Comparison of ENCODE assay signal across 15 cellular contexts in genomic region chr9:129068110-129068509, GRCh38. TPM values are rescaled to one million over a fixed set of nuclear protein-coding genes. Genes with fewer than 3 reads are reported as not detected.
DNase-seq lines count a peak whose midpoint lies in the region; ATAC-seq and TF ChIP-seq lines count a peak whose summit lies in the region.
"Had no signal": no experiment of that assay in that cellular context is flagged by ENCODE, and none has a peak within 500 bp of the region (broad histone marks: within the 10 kb centered on the region; RNA-seq: fewer than 3 reads in every experiment).

No MANE protein-coding gene starts in this region.

- H3K27me3 Mint-ChIP-seq in activated CD4-positive, alpha-beta T cell treated with anti-CD3 and anti-CD28 coated beads, Interleukin-2, amount 10 ng/mL, durations not matched to agents 24 days and 14 days: no peaks in the 10 kb centered on the region
- no peaks in the 10 kb centered on the region for H3K27me3 Mint-ChIP-seq in activated B cell treated with CpG ODN at 0.5 μM for 24 hours
- H3K27me3 Mint-ChIP-seq in naive thymus-derived CD4-positive, alpha-beta T cell: no peaks in the 10 kb centered on the region

- no peaks in the 10 kb centered on the region for H3K27me3 ChIP-seq in naive thymus-derived CD4-positive, alpha-beta T cell (ENCODE audit: control insufficient read depth in 2 of 2, insufficient read depth in 2 of 2, low read length in 2 of 2)

- H3K27ac ChIP-seq in naive thymus-derived CD4-positive, alpha-beta T cell (ENCODE audit: low read depth, low read length): peak overlapping the region; percentile 37
- H3K27ac ChIP-seq: KMS-11 had no signal

- POLR2A ChIA-PET in activated B cell treated with CpG ODN at 0.5 μM for 24 hours (lab: Charles Lee): interaction anchor here (2.4 kb wide), 1 partner anchor 13 kb away, joined by 21 read pairs; the partner anchor contains the start of gene DOLPP1
- POLR2A ChIA-PET in naive thymus-derived CD4-positive, alpha-beta T cell (lab: Charles Lee): interaction anchor here (0.7 to 1.2 kb wide), 2 partner anchors 10 to 755 kb away, joined by 3 read pairs; no protein-coding TSS in a partner anchor

- peaks cover 16% of the 10 kb centered on the region for H3K4me1 Mint-ChIP-seq in activated CD4-positive, alpha-beta T cell treated with anti-CD3 and anti-CD28 coated beads, Interleukin-2, amount 10 ng/mL, durations not matched to agents 24 days and 14 days
- H3K4me1 Mint-ChIP-seq in activated B cell treated with CpG ODN at 0.5 μM for 24 hours: peaks cover 26% of the 10 kb centered on the region
- H3K4me1 Mint-ChIP-seq in naive thymus-derived CD4-positive, alpha-beta T cell: peaks cover 20 to 40% (median 28%) of the 10 kb centered on the region in 7 donors

- peaks cover 0 to 38% (median 4%) of the 10 kb centered on the region in 3 experiments for H3K36me3 ChIP-seq in naive thymus-derived CD4-positive, alpha-beta T cell (ENCODE audit: control insufficient read depth in 2 of 3, insufficient read depth in 3 of 3, low read length in 3 of 3)

- no peak for ATAC-seq in activated B cell treated with CpG ODN at 0.5 μM for 24 hours (ENCODE audit: low read depth)
- no peak for ATAC-seq in naive thymus-derived CD4-positive, alpha-beta T cell
- no peak for ATAC-seq in HG03342 (IDR thresholded peaks at IDR 0.05; ENCODE audit: unreplicated experiment)

- H3K36me3 Mint-ChIP-seq in activated CD4-positive, alpha-beta T cell treated with anti-CD3 and anti-CD28 coated beads, Interleukin-2, amount 10 ng/mL, durations not matched to agents 24 days and 14 days (ENCODE audit: low read depth): peaks cover 7% of the 10 kb centered on the region
- peaks cover 33% of the 10 kb centered on the region for H3K36me3 Mint-ChIP-seq in activated B cell treated with CpG ODN at 0.5 μM for 24 hours (ENCODE audit: low read depth)
- H3K36me3 Mint-ChIP-seq in naive thymus-derived CD4-positive, alpha-beta T cell: peaks cover 0 to 21% (median 0%) of the 10 kb centered on the region in 5 donors

- H3K9me3 Mint-ChIP-seq in activated CD4-positive, alpha-beta T cell treated with anti-CD3 and anti-CD28 coated beads, Interleukin-2, amount 10 ng/mL, durations not matched to agents 24 days and 14 days: no peaks in the 10 kb centered on the region
- no peaks in the 10 kb centered on the region for H3K9me3 Mint-ChIP-seq in activated B cell treated with CpG ODN at 0.5 μM for 24 hours
- no peaks in the 10 kb centered on the region for H3K9me3 Mint-ChIP-seq in naive thymus-derived CD4-positive, alpha-beta T cell
- H3K9me3 Mint-ChIP-seq: HFFc6 had no signal

- DNase-seq in activated CD4-positive, alpha-beta T cell treated with anti-CD3 and anti-CD28 coated beads, Interleukin-2, amount 10 ng/mL, durations not matched to agents 24 days and 14 days: no peak
- no peak for DNase-seq in activated CD4-positive, alpha-beta T cell treated with anti-CD3 and anti-CD28 coated beads, Interleukin-2, amount 50 U/mL, for 1 hour
- no peak for DNase-seq in activated B cell treated with CpG ODN at 0.5 μM for 24 hours
- no peak for DNase-seq in naive thymus-derived CD4-positive, alpha-beta T cell
- DNase-seq in NCI-H2227 treated with DMSO at 0.1 percent for 48 hours (lab: John Stamatoyannopoulos, UW): no peak
- DNase-seq: cerebellar nuclear complex; GDM1; HFFc6; mesenchymal stem cell; NCI-H1436; NCI-H345; occipital lobe; stimulated activated naive CD4-positive, alpha-beta T cell treated with Interleukin-2 at 50 U/mL for 16 hours had no signal

- peak overlapping the region; percentile 13 for H3K4me3 Mint-ChIP-seq in activated CD4-positive, alpha-beta T cell treated with anti-CD3 and anti-CD28 coated beads, Interleukin-2, amount 10 ng/mL, durations not matched to agents 24 days and 14 days
- H3K4me3 Mint-ChIP-seq in activated B cell treated with CpG ODN at 0.5 μM for 24 hours: no peak overlapping the region
- peak overlapping the region in 5 of 10 donors; percentile 60 to 84 (median 65) for H3K4me3 Mint-ChIP-seq in naive thymus-derived CD4-positive, alpha-beta T cell
- H3K4me3 Mint-ChIP-seq: HFFc6 had no signal

- CTCF ChIA-PET in activated B cell treated with CpG ODN at 0.5 μM for 24 hours (lab: Charles Lee): no interaction called here
- CTCF ChIA-PET in naive thymus-derived CD4-positive, alpha-beta T cell (lab: Charles Lee): interaction anchor here (1.0 kb wide), 1 partner anchor 63 kb away, joined by 3 read pairs; no protein-coding TSS in a partner anchor

- H3K4me3 ChIP-seq in naive thymus-derived CD4-positive, alpha-beta T cell (ENCODE audit: low read length): no peak overlapping the region

- peak overlapping the region; percentile 82 for H3K27ac Mint-ChIP-seq in activated CD4-positive, alpha-beta T cell treated with anti-CD3 and anti-CD28 coated beads, Interleukin-2, amount 10 ng/mL, durations not matched to agents 24 days and 14 days
- H3K27ac Mint-ChIP-seq in activated B cell treated with CpG ODN at 0.5 μM for 24 hours: peak overlapping the region; percentile 93
- peak overlapping the region in 8 of 9 donors; percentile 67 to 95 (median 92) for H3K27ac Mint-ChIP-seq in naive thymus-derived CD4-positive, alpha-beta T cell
- H3K27ac Mint-ChIP-seq: HFFc6 had no signal

- H3K9me3 ChIP-seq in naive thymus-derived CD4-positive, alpha-beta T cell (ENCODE audit: control insufficient read depth in 2 of 3, low read length in 3 of 3): no peaks in the 10 kb centered on the region

- H3K4me1 ChIP-seq in naive thymus-derived CD4-positive, alpha-beta T cell (ENCODE audit: control insufficient read depth in 2 of 2, insufficient read depth in 2 of 2, low read length in 2 of 2): peaks cover 5 to 41% of the 10 kb centered on the region in 2 donors

- no peak for TF ChIP-seq CTCF in activated B cell treated with CpG ODN at 0.5 μM for 24 hours (IDR thresholded peaks at IDR 0.05)

- intact Hi-C loops in activated CD4-positive, alpha-beta T cell treated with anti-CD3 and anti-CD28 coated beads, Interleukin-2, amount 10 ng/mL, durations not matched to agents 24 days and 14 days (cut with micrococcal nuclease): no loop called here
- intact Hi-C loops in activated B cell treated with CpG ODN at 0.5 μM for 24 hours (cut with micrococcal nuclease): loop anchor here (5.0 kb wide), 1 partner anchor 44 kb away; the partner anchor contains the start of genes CRAT and PTPA
- intact Hi-C loops in naive thymus-derived CD4-positive, alpha-beta T cell (cut with micrococcal nuclease): no loop called here

RNA-seq across cellular contexts. Expression of gene DOLPP1, which starts 12.8 kb away (rescaled TPM):
- total RNA-seq in activated CD4-positive, alpha-beta T cell treated with anti-CD3 and anti-CD28 coated beads, Interleukin-2, amount 10 ng/mL, durations not matched to agents 24 days and 14 days: 24.7 and 24.8 TPM in 2 replicates
- total RNA-seq in activated B cell treated with CpG ODN at 0.5 μM for 24 hours: 10.9 and 11.3 TPM in 2 replicates
- 10 to 100 TPM in 3 of 5 experiments, 1 to 10 TPM in 2; 5.7 to 17.1 (median 11.9) TPM for total RNA-seq in naive thymus-derived CD4-positive, alpha-beta T cell
- 10 to 100 TPM; 10.5 to 12.3 TPM for polyA plus RNA-seq in naive thymus-derived CD4-positive, alpha-beta T cell

RNA-seq across cellular contexts. Expression of gene MIGA2, which starts 31.7 kb away (rescaled TPM):
- total RNA-seq in activated CD4-positive, alpha-beta T cell treated with anti-CD3 and anti-CD28 coated beads, Interleukin-2, amount 10 ng/mL, durations not matched to agents 24 days and 14 days: 43.3 and 44.3 TPM in 2 replicates
- 42.1 and 50.0 TPM in 2 replicates for total RNA-seq in activated B cell treated with CpG ODN at 0.5 μM for 24 hours
- total RNA-seq in naive thymus-derived CD4-positive, alpha-beta T cell: 10 to 100 TPM; 50.0 to 73.4 (median 60.7) TPM
- 10 to 100 TPM in 1 of 2 donors, 1 to 10 TPM in 1; 7.1 to 15.2 TPM for polyA plus RNA-seq in naive thymus-derived CD4-positive, alpha-beta T cell

RNA-seq across cellular contexts. Expression of gene SH3GLB2, which starts 40.0 kb away (rescaled TPM):
- total RNA-seq in activated CD4-positive, alpha-beta T cell treated with anti-CD3 and anti-CD28 coated beads, Interleukin-2, amount 10 ng/mL, durations not matched to agents 24 days and 14 days: 69.6 and 73.9 TPM in 2 replicates
- 60.4 and 62.9 TPM in 2 replicates for total RNA-seq in activated B cell treated with CpG ODN at 0.5 μM for 24 hours
- 100 to 1,000 TPM in 2 of 5 experiments, 10 to 100 TPM in 3; 76.3 to 106 (median 86.2) TPM for total RNA-seq in naive thymus-derived CD4-positive, alpha-beta T cell
- polyA plus RNA-seq in naive thymus-derived CD4-positive, alpha-beta T cell: 10 to 100 TPM; 22.5 to 31.7 TPM

RNA-seq across cellular contexts. Expression of gene CRAT, which starts 42.5 kb away (rescaled TPM):
- total RNA-seq in activated CD4-positive, alpha-beta T cell treated with anti-CD3 and anti-CD28 coated beads, Interleukin-2, amount 10 ng/mL, durations not matched to agents 24 days and 14 days: 8.6 and 11.4 TPM in 2 replicates
- 6.8 and 8.2 TPM in 2 replicates for total RNA-seq in activated B cell treated with CpG ODN at 0.5 μM for 24 hours
- 10 to 100 TPM in 4 of 5 experiments, 1 to 10 TPM in 1; 7.2 to 15.6 (median 11.4) TPM for total RNA-seq in naive thymus-derived CD4-positive, alpha-beta T cell
- polyA plus RNA-seq in naive thymus-derived CD4-positive, alpha-beta T cell: 10 to 100 TPM; 10.7 to 20.1 TPM

RNA-seq across cellular contexts. Expression of gene PTPA, which starts 43.1 kb away (rescaled TPM):
- total RNA-seq in activated CD4-positive, alpha-beta T cell treated with anti-CD3 and anti-CD28 coated beads, Interleukin-2, amount 10 ng/mL, durations not matched to agents 24 days and 14 days: 104 and 107 TPM in 2 replicates
- total RNA-seq in activated B cell treated with CpG ODN at 0.5 μM for 24 hours: 65.5 and 67.2 TPM in 2 replicates
- 100 to 1,000 TPM in 1 of 5 experiments, 10 to 100 TPM in 4; 45.0 to 110 (median 52.3) TPM for total RNA-seq in naive thymus-derived CD4-positive, alpha-beta T cell
- 10 to 100 TPM; 12.6 to 13.8 TPM for polyA plus RNA-seq in naive thymus-derived CD4-positive, alpha-beta T cell
